1 cellular context compared by ENCODE assay signal in genomic region chr7:22216832-22217475, GRCh38.
TF ChIP-seq lines count a peak whose summit lies in the region.

No MANE protein-coding gene starts in this region.

TF ChIP-seq in GM23338, 12 proteins besides CTCF, POLR2A, EP300 and RAD21:
- TF ChIP-seq ZNF462 (CRISPR knock-in tag; IDR thresholded peaks at IDR 0.05) (no peak), REST (IDR thresholded peaks at IDR 0.05; ENCODE audit: unreplicated experiment) (no peak), EZH2phosphoT487 (IDR thresholded peaks at IDR 0.05; ENCODE audit: unreplicated experiment) (no peak), EZH2 (IDR thresholded peaks at IDR 0.05; ENCODE audit: low read depth, unreplicated experiment) (no peak), CREB1 (CRISPR knock-in tag; IDR thresholded peaks at IDR 0.05; ENCODE audit: low read depth) (no peak)
